22 cellular contexts compared by ENCODE assay signal in genomic region chr3:63973406-63973805, GRCh38. TPM values are rescaled to one million over a fixed set of nuclear protein-coding genes. Genes with fewer than 3 reads are reported as not detected.
A peak's percentile ranks its signal among the peaks of the same experiment; 100 is the strongest.
DNase-seq lines count a peak whose midpoint lies in the region; ATAC-seq and TF ChIP-seq lines count a peak whose summit lies in the region.
"Had no signal": no experiment of that assay in that cellular context is flagged by ENCODE, and none has a peak within 500 bp of the region (broad histone marks: within the 10 kb centered on the region; RNA-seq: fewer than 3 reads in every experiment).

No MANE protein-coding gene starts in this region.

- H3K27me3 ChIP-seq in CD4-positive, CD25-positive, alpha-beta regulatory T cell (ENCODE audit: control insufficient read depth, insufficient read depth, low read length) = no peaks in the 10 kb centered on the region
- H3K27me3 ChIP-seq in CD8-positive, alpha-beta T cell (ENCODE audit: insufficient read depth, low read length) = no peaks in the 10 kb centered on the region
- no peaks in the 10 kb centered on the region for H3K27me3 ChIP-seq in body of pancreas
- H3K27me3 ChIP-seq: cardiac muscle cell, foreskin keratinocyte had no signal

- TF ChIP-seq POLR2A in body of pancreas (IDR thresholded peaks at IDR 0.05) = no peak

- WGBS in body of pancreas, 2 donors = 33 to 46% methylated on average over 8 of the region's 8 CpGs

- no peak overlapping the region for H3K27ac ChIP-seq in CD4-positive, CD25-positive, alpha-beta regulatory T cell (ENCODE audit: insufficient read depth, low read length, poor library complexity, severe bottlenecking)
- no peak overlapping the region for H3K27ac ChIP-seq in CD8-positive, alpha-beta T cell (ENCODE audit: low read depth, low read length)
- peak overlapping the region; percentile 66 to 90 (median 86) for H3K27ac ChIP-seq in body of pancreas
- H3K27ac ChIP-seq: cardiac muscle cell, epithelial cell of prostate, foreskin keratinocyte had no signal

- peak overlapping the region; percentile 60 to 74 (median 70) for H3K4me3 Mint-ChIP-seq in CD4-positive, CD25-positive, alpha-beta regulatory T cell
- H3K4me3 Mint-ChIP-seq in CD8-positive, alpha-beta T cell = peak overlapping the region; percentile 36
- H3K4me3 Mint-ChIP-seq in natural killer cell treated with Interleukin-12 subunit alpha and Interleukin-12 subunit beta and Interleukin-15 and Interleukin-18, amount 100 ng/mL, for 72 hours = peak overlapping the region; percentile 4

- peaks cover 29% of the 10 kb centered on the region for H3K36me3 Mint-ChIP-seq in CD4-positive, CD25-positive, alpha-beta regulatory T cell
- H3K36me3 Mint-ChIP-seq in CD8-positive, alpha-beta T cell = peaks cover 52% of the 10 kb centered on the region
- H3K36me3 Mint-ChIP-seq in natural killer cell treated with Interleukin-12 subunit alpha and Interleukin-12 subunit beta and Interleukin-15 and Interleukin-18, amount 100 ng/mL, for 72 hours = peaks cover 6% of the 10 kb centered on the region

- peaks cover 29 to 92% (median 82%) of the 10 kb centered on the region in 4 donors for H3K4me1 Mint-ChIP-seq in CD4-positive, CD25-positive, alpha-beta regulatory T cell
- peaks cover 95% of the 10 kb centered on the region for H3K4me1 Mint-ChIP-seq in CD8-positive, alpha-beta T cell (ENCODE audit: low read depth)
- H3K4me1 Mint-ChIP-seq in natural killer cell treated with Interleukin-12 subunit alpha and Interleukin-12 subunit beta and Interleukin-15 and Interleukin-18, amount 100 ng/mL, for 72 hours (ENCODE audit: low read depth in 2 of 2) = peaks cover 77 to 91% of the 10 kb centered on the region in 2 donors

- H3K9me3 ChIP-seq in CD4-positive, CD25-positive, alpha-beta regulatory T cell (ENCODE audit: control insufficient read depth in 2 of 2, low read length in 2 of 2) = no peaks in the 10 kb centered on the region
- H3K9me3 ChIP-seq in CD8-positive, alpha-beta T cell (ENCODE audit: low read length) = no peaks in the 10 kb centered on the region
- H3K9me3 ChIP-seq in body of pancreas = no peaks in the 10 kb centered on the region

- H3K36me3 ChIP-seq in CD4-positive, CD25-positive, alpha-beta regulatory T cell (ENCODE audit: control insufficient read depth, insufficient read depth, low read length) = peaks cover 20% of the 10 kb centered on the region
- H3K36me3 ChIP-seq in CD8-positive, alpha-beta T cell (ENCODE audit: insufficient read depth, low read length) = peaks cover 11% of the 10 kb centered on the region
- no peaks in the 10 kb centered on the region for H3K36me3 ChIP-seq in body of pancreas (replicated peaks in 1 of 2; ENCODE audit: insufficient read depth in 1 of 2, low read depth in 2 of 2)
- H3K36me3 ChIP-seq: cardiac muscle cell had no signal

- TF ChIP-seq CTCF in CD8-positive, alpha-beta T cell (IDR thresholded peaks at IDR 0.05) = no peak
- no peak for TF ChIP-seq CTCF in body of pancreas (IDR thresholded peaks at IDR 0.05)

- CTCF ChIA-PET in CD8-positive, alpha-beta T cell (lab: Charles Lee) = interaction anchor here (0.7 to 14.7 kb wide), 4 partner anchors 7 to 50 kb away, joined by 3 to 187 read pairs (median 86); no protein-coding TSS in a partner anchor

- H3K4me3 ChIP-seq in CD4-positive, CD25-positive, alpha-beta regulatory T cell (ENCODE audit: low read depth, low read length) = no peak overlapping the region
- no peak overlapping the region for H3K4me3 ChIP-seq in CD8-positive, alpha-beta T cell (ENCODE audit: low read depth, low read length)
- H3K4me3 ChIP-seq in body of pancreas = no peak overlapping the region
- H3K4me3 ChIP-seq: cardiac muscle cell, lung had no signal

- H3K4me1 ChIP-seq in CD4-positive, CD25-positive, alpha-beta regulatory T cell (ENCODE audit: control insufficient read depth, insufficient read depth, low read length, poor library complexity, severe bottlenecking) = peaks cover 99% of the 10 kb centered on the region
- peaks cover 92% of the 10 kb centered on the region for H3K4me1 ChIP-seq in CD8-positive, alpha-beta T cell (ENCODE audit: insufficient read depth, low read length)
- peaks cover 98% of the 10 kb centered on the region for H3K4me1 ChIP-seq in body of pancreas

- H3K27me3 Mint-ChIP-seq in CD4-positive, CD25-positive, alpha-beta regulatory T cell = no peaks in the 10 kb centered on the region
- H3K27me3 Mint-ChIP-seq in CD8-positive, alpha-beta T cell (ENCODE audit: low read depth) = no peaks in the 10 kb centered on the region
- H3K27me3 Mint-ChIP-seq in natural killer cell treated with Interleukin-12 subunit alpha and Interleukin-12 subunit beta and Interleukin-15 and Interleukin-18, amount 100 ng/mL, for 72 hours = no peaks in the 10 kb centered on the region

- no peak for DNase-seq in CD4-positive, CD25-positive, alpha-beta regulatory T cell
- DNase-seq in CD8-positive, alpha-beta T cell = no peak
- DNase-seq in body of pancreas (peak in 1 of 4 donors; percentile 54), NCI-H2029 (lab: John Stamatoyannopoulos, UW) (no peak), mucosa of gallbladder (ENCODE audit: low spot score) (no peak)
- no peak for DNase-seq in natural killer cell treated with Interleukin-12 subunit alpha and Interleukin-12 subunit beta and Interleukin-15 and Interleukin-18, amount 100 ng/mL, for 72 hours (ENCODE audit: low spot score)
- no peak for DNase-seq in NK-92 treated with Interleukin-12 subunit alpha and Interleukin-12 subunit beta, amount 100 ng/mL, for 24 hours (lab: John Stamatoyannopoulos, UW)
- DNase-seq: activated CD4-positive, alpha-beta T cell treated with anti-CD3 and anti-CD28 coated beads, Interleukin-2, amount 50 U/mL, for 4 hours; AML-193; EL; foreskin keratinocyte; HCEC 1CT; hippocampal formation; islet precursor cell; NCI-H748 treated with DMSO at 0.1 percent for 48 hours; OCI-M1; SHP77; T-helper 1 cell; trophoblast cell had no signal

- peak overlapping the region; percentile 47 to 96 (median 92) for H3K27ac Mint-ChIP-seq in CD4-positive, CD25-positive, alpha-beta regulatory T cell
- H3K27ac Mint-ChIP-seq in CD8-positive, alpha-beta T cell = peak overlapping the region; percentile 84
- H3K27ac Mint-ChIP-seq in natural killer cell treated with Interleukin-12 subunit alpha and Interleukin-12 subunit beta and Interleukin-15 and Interleukin-18, amount 100 ng/mL, for 72 hours = peak overlapping the region; percentile 40 to 55

- no peaks in the 10 kb centered on the region for H3K9me3 Mint-ChIP-seq in CD4-positive, CD25-positive, alpha-beta regulatory T cell
- no peaks in the 10 kb centered on the region for H3K9me3 Mint-ChIP-seq in CD8-positive, alpha-beta T cell
- H3K9me3 Mint-ChIP-seq in natural killer cell treated with Interleukin-12 subunit alpha and Interleukin-12 subunit beta and Interleukin-15 and Interleukin-18, amount 100 ng/mL, for 72 hours = no peaks in the 10 kb centered on the region

- POLR2A ChIA-PET in CD8-positive, alpha-beta T cell (lab: Charles Lee) = interaction anchor here (0.6 to 1.6 kb wide), 2 partner anchors 15 to 21 kb away, joined by 3 to 5 read pairs; no protein-coding TSS in a partner anchor

- intact Hi-C loops in CD8-positive, alpha-beta T cell (cut with DNase I, micrococcal nuclease) = no loop called here
- intact Hi-C loops in body of pancreas (cut with DNase I) = no loop called here

- ATAC-seq in CD4-positive, CD25-positive, alpha-beta regulatory T cell (ENCODE audit: low read depth in 2 of 2) = no peak
- no peak for ATAC-seq in CD8-positive, alpha-beta T cell
- ATAC-seq in body of pancreas = peak; percentile 18
- ATAC-seq in natural killer cell treated with Interleukin-12 subunit alpha and Interleukin-12 subunit beta and Interleukin-15 and Interleukin-18, amount 100 ng/mL, for 72 hours = no peak
- ATAC-seq: foreskin keratinocyte had no signal

RNA-seq across cellular contexts. Expression of gene PSMD6, which starts 49.9 kb away (rescaled TPM):
- 86.7 TPM for total RNA-seq in CD4-positive, CD25-positive, alpha-beta regulatory T cell
- polyA plus RNA-seq in CD4-positive, CD25-positive, alpha-beta regulatory T cell = 100 to 1,000 TPM; 119 to 139 (median 124) TPM
- 100 to 1,000 TPM; 134 to 138 TPM for total RNA-seq in CD8-positive, alpha-beta T cell
- total RNA-seq in body of pancreas = 10 to 100 TPM; 88.7 to 98.3 TPM
- total RNA-seq in natural killer cell treated with Interleukin-12 subunit alpha and Interleukin-12 subunit beta and Interleukin-15 and Interleukin-18, amount 100 ng/mL, for 72 hours = 10 to 100 TPM; 82.7 to 95.7 TPM
- 53.5 TPM for total RNA-seq in mucosa of gallbladder

Comparison
In these comparisons a context has a peak if more than half of its experiments do, and no peak if none do; other contexts are left out.
1. H3K27ac ChIP-seq: peak in body of pancreas (4 of 4); none in CD4-positive, CD25-positive, alpha-beta regulatory T cell (single experiment) and CD8-positive, alpha-beta T cell (single experiment).
2. H3K4me3 Mint-ChIP-seq: peak in every context shown above with its lines; median percentile 70 in CD4-positive, CD25-positive, alpha-beta regulatory T cell; 36 in CD8-positive, alpha-beta T cell; 4 in natural killer cell treated with Interleukin-12 subunit alpha and Interleukin-12 subunit beta and Interleukin-15 and Interleukin-18, amount 100 ng/mL, for 72 hours.
3. Peak in every context shown above with its lines, with median percentiles within 50 percentile points of each other: H3K27ac Mint-ChIP-seq.